In genomic region chr19:33683881-33684549, GRCh38 we compare ENCODE assay signal across 8 cellular contexts.
A peak's percentile ranks its signal among the peaks of the same experiment; 100 is the strongest.
DNase-seq lines count a peak whose midpoint lies in the region; ATAC-seq lines count a peak whose summit lies in the region.

No MANE protein-coding gene starts in this region.

- DNase-seq in DMS 273 (lab: John Stamatoyannopoulos, UW; ENCODE audit: unreplicated experiment) = peak; percentile 74
- peak; percentile 1 to 53 for DNase-seq in dermis microvascular lymphatic vessel endothelial cell (ENCODE audit: low read depth in 2 of 2)
- peak; percentile 55 to 60 for DNase-seq in lung microvascular endothelial cell (ENCODE audit: low read depth in 2 of 2)
- DNase-seq in NCI-H2107 treated with DMSO at 0.1 percent for 48 hours (lab: John Stamatoyannopoulos, UW; ENCODE audit: unreplicated experiment) = no peak
- DNase-seq in DMS114 treated with DMSO at 0.1 percent for 48 hours (lab: John Stamatoyannopoulos, UW; ENCODE audit: unreplicated experiment) = no peak
- DNase-seq in hippocampal formation (lab: John Stamatoyannopoulos, UW) = no peak

- H3K9me3 ChIP-seq in HUES64 (ENCODE audit: insufficient read depth, low read depth, low read length) = no peaks in the 10 kb centered on the region

- 0 out of 2 replicates have a peak, but pooled peaks cover 3% of the 10 kb centered on the region for H3K4me1 ChIP-seq in HUES64 (ENCODE audit: insufficient read depth, low read length)

- no peaks in the 10 kb centered on the region for H3K36me3 ChIP-seq in HUES64 (ENCODE audit: insufficient read depth, low read length)

- no peak for ATAC-seq in HG02884 (IDR thresholded peaks at IDR 0.05; ENCODE audit: unreplicated experiment)

- H3K4me3 ChIP-seq in HUES64 (ENCODE audit: low read length) = peak overlapping the region; percentile 30

- 22% methylated on average over 24 of the region's 24 CpGs for WGBS in HUES64

- 0 out of 2 replicates have a peak, but pooled peaks cover 6% of the 10 kb centered on the region for H3K27me3 ChIP-seq in HUES64 (ENCODE audit: insufficient read depth, low read length)

- no peak overlapping the region for H3K9ac ChIP-seq in HUES64 (ENCODE audit: low read depth, low read length)

- no peak overlapping the region for H3K27ac ChIP-seq in HUES64 (ENCODE audit: low read depth, low read length)

Comparison
In these comparisons a context has a peak if more than half of its experiments do, and no peak if none do; other contexts are left out.
1. DNase-seq: peak in DMS 273 (single experiment), dermis microvascular lymphatic vessel endothelial cell (2 of 2) and lung microvascular endothelial cell (2 of 2); none in NCI-H2107 treated with DMSO at 0.1 percent for 48 hours (single experiment), DMS114 treated with DMSO at 0.1 percent for 48 hours (single experiment) and hippocampal formation (0 of 2).